15 cellular contexts compared by ENCODE assay signal in genomic region chr15:28093761-28094535, GRCh38. TPM values are rescaled to one million over a fixed set of nuclear protein-coding genes. Genes with fewer than 3 reads are reported as not detected.
DNase-seq lines count a peak whose midpoint lies in the region; ATAC-seq, FAIRE-seq and TF ChIP-seq lines count a peak whose summit lies in the region.
"Had no signal": no experiment of that assay in that cellular context is flagged by ENCODE, and none has a peak within 500 bp of the region (broad histone marks: within the 10 kb centered on the region; RNA-seq: fewer than 3 reads in every experiment).

No MANE protein-coding gene starts in this region.

- ATAC-seq in CD4-positive, alpha-beta T cell (ENCODE audit: poor library complexity), result no peak
- ATAC-seq in GM18907 (IDR thresholded peaks at IDR 0.05; ENCODE audit: unreplicated experiment), result no peak

- no peak overlapping the region for H2AFZ ChIP-seq in neural progenitor cell (replicated peaks)

- H4K20me1 ChIP-seq in neural progenitor cell (ENCODE audit: low read depth), result peaks cover 28% of the 10 kb centered on the region

- no peaks in the 10 kb centered on the region for H3K79me2 ChIP-seq in neural progenitor cell (ENCODE audit: low read depth)

- no peak for TF ChIP-seq CTCF in CD4-positive, alpha-beta T cell (IDR thresholded peaks at IDR 0.05)
- TF ChIP-seq CTCF in esophagus squamous epithelium (IDR thresholded peaks at IDR 0.05), result no peak
- no peak for TF ChIP-seq CTCF in neural progenitor cell (IDR thresholded peaks at IDR 0.05)

- POLR2A ChIA-PET in CD4-positive, alpha-beta T cell (lab: Charles Lee), result interaction anchor here (1.3 kb wide), 1 partner anchor 14 kb away, joined by 3 read pairs; no protein-coding TSS in a partner anchor

- H3K4me3 ChIP-seq in HUES48 (ENCODE audit: low read depth, low read length) (peak overlapping the region; percentile 58), esophagus squamous epithelium (peak overlapping the region; percentile 32 to 72 (median 52)), neural progenitor cell (peak overlapping the region; percentile 55)
- H3K4me3 ChIP-seq: SJCRH30 had no signal

- intact Hi-C loops in CD4-positive, alpha-beta T cell (cut with DNase I, micrococcal nuclease), result no loop called here
- intact Hi-C loops in esophagus squamous epithelium (cut with DNase I), result no loop called here

- no peak for DNase-seq in CD4-positive, alpha-beta T cell
- DNase-seq in esophagus squamous epithelium (lab: John Stamatoyannopoulos, UW), result no peak
- no peak for DNase-seq in neural progenitor cell (ENCODE audit: low spot score)
- no peak for DNase-seq in superior temporal gyrus (ENCODE audit: extremely low spot score)
- DNase-seq in HTR-8/SVneo (ENCODE audit: insufficient read length, low spot score), result no peak
- no peak for DNase-seq in RKO (ENCODE audit: low spot score)
- DNase-seq: activated CD8-positive, alpha-beta memory T cell treated with anti-CD3 and anti-CD28 coated beads, Interleukin-2, amount 50 U/mL, for 48 hours; mammary epithelial cell; NCI-H2081 treated with DMSO at 0.1 percent for 48 hours; SJCRH30 had no signal

- H3K27me3 ChIP-seq in CD4-positive, alpha-beta T cell (ENCODE audit: control insufficient read depth, insufficient read depth, low read length), result peaks cover 90% of the 10 kb centered on the region
- peaks cover 64% of the 10 kb centered on the region for H3K27me3 ChIP-seq in HUES48 (ENCODE audit: control insufficient read depth, insufficient read depth, low read length)
- H3K27me3 ChIP-seq in esophagus squamous epithelium, result peaks cover 0 to 59% (median 0%) of the 10 kb centered on the region in 4 donors
- H3K27me3 ChIP-seq in neural progenitor cell, result peaks cover 72% of the 10 kb centered on the region

- H3K36me3 ChIP-seq in HUES48 (ENCODE audit: control insufficient read depth, insufficient read depth, low read length), result no peaks in the 10 kb centered on the region
- H3K36me3 ChIP-seq in esophagus squamous epithelium, result no peaks in the 10 kb centered on the region
- H3K36me3 ChIP-seq in neural progenitor cell, result no peaks in the 10 kb centered on the region
- H3K36me3 ChIP-seq: SJCRH30 had no signal

- H3K9ac ChIP-seq in HUES48 (ENCODE audit: low read depth, low read length), result no peak overlapping the region
- H3K9ac ChIP-seq in neural progenitor cell, result no peak overlapping the region
- H3K9ac ChIP-seq: KMS-11 had no signal

- H3K4me3 Mint-ChIP-seq in CD4-positive, alpha-beta T cell, result peak overlapping the region; percentile 8
- peak overlapping the region; percentile 41 for H3K4me3 Mint-ChIP-seq in neural progenitor cell

- H3F3A ChIP-seq in neural progenitor cell (ENCODE audit: low read depth), result peaks cover 23% of the 10 kb centered on the region

- H3K4me1 Mint-ChIP-seq in CD4-positive, alpha-beta T cell (ENCODE audit: low read depth), result peaks cover 35% of the 10 kb centered on the region
- peaks cover 30% of the 10 kb centered on the region for H3K4me1 Mint-ChIP-seq in neural progenitor cell

- 41 to 61% methylated on average over 7 to 9 of the region's 19 CpGs for WGBS in esophagus squamous epithelium, 2 donors

- H3K9me3 Mint-ChIP-seq in CD4-positive, alpha-beta T cell, result peaks cover 13% of the 10 kb centered on the region
- peaks cover 20% of the 10 kb centered on the region for H3K9me3 Mint-ChIP-seq in neural progenitor cell

- H3K27me3 Mint-ChIP-seq in CD4-positive, alpha-beta T cell, result peaks cover 85% of the 10 kb centered on the region
- H3K27me3 Mint-ChIP-seq in neural progenitor cell (ENCODE audit: insufficient read depth, low read depth), result peaks cover 52% of the 10 kb centered on the region

- no peak overlapping the region for H3K27ac Mint-ChIP-seq in CD4-positive, alpha-beta T cell
- no peak overlapping the region for H3K27ac Mint-ChIP-seq in neural progenitor cell
- H3K27ac Mint-ChIP-seq: progenitor cell of endocrine pancreas had no signal

- CTCF ChIA-PET in CD4-positive, alpha-beta T cell (lab: Charles Lee), result no interaction called here

- FAIRE-seq in HTR-8/SVneo (lab: Jason Lieb, UNC), result no peak

- H3K36me3 Mint-ChIP-seq in CD4-positive, alpha-beta T cell (ENCODE audit: low read depth), result peaks cover 15% of the 10 kb centered on the region
- H3K36me3 Mint-ChIP-seq in neural progenitor cell, result peaks cover 2% of the 10 kb centered on the region

- H3K4me1 ChIP-seq in HUES48 (ENCODE audit: control insufficient read depth, insufficient read depth, low read length) (peaks cover 14% of the 10 kb centered on the region; the same call in 1 of the 2 replicates), esophagus squamous epithelium (peaks cover 31 to 58% (median 34%) of the 10 kb centered on the region in 3 donors), neural progenitor cell (peaks cover 29% of the 10 kb centered on the region)

- H3K9me3 ChIP-seq in CD4-positive, alpha-beta T cell (ENCODE audit: control insufficient read depth, low read length), result peaks cover 28% of the 10 kb centered on the region
- H3K9me3 ChIP-seq in HUES48 (ENCODE audit: control insufficient read depth, insufficient read depth, low read length), result no peaks in the 10 kb centered on the region
- peaks cover 0 to 14% (median 5%) of the 10 kb centered on the region in 3 donors for H3K9me3 ChIP-seq in esophagus squamous epithelium
- H3K9me3 ChIP-seq in neural progenitor cell (ENCODE audit: low read depth), result peaks cover 8% of the 10 kb centered on the region
- H3K9me3 ChIP-seq: SJCRH30 had no signal

- H3K27ac ChIP-seq in CD4-positive, alpha-beta T cell (ENCODE audit: low read depth, low read length), result no peak overlapping the region
- H3K27ac ChIP-seq in HUES48 (ENCODE audit: low read depth, low read length) (no peak overlapping the region), esophagus squamous epithelium (peak overlapping the region in 3 of 4 donors; percentile 82 to 92 (median 89)), neural progenitor cell (no peak overlapping the region)
- H3K27ac ChIP-seq: KMS-11, SJCRH30 had no signal

- no peak for TF ChIP-seq POLR2A in esophagus squamous epithelium (IDR thresholded peaks at IDR 0.05)

- peak overlapping the region; percentile 93 for H3K4me2 ChIP-seq in neural progenitor cell

RNA-seq across cellular contexts. Expression of gene OCA2, which starts 5.2 kb away (rescaled TPM):
- total RNA-seq in CD4-positive, alpha-beta T cell, result not detected
- total RNA-seq in esophagus squamous epithelium (1 to 10 TPM; 1.7 to 5.5 (median 4.6) TPM), neural progenitor cell (ENCODE audit: low replicate concordance) (0.65 and 1.0 TPM in 2 replicates)
- total RNA-seq: glomerular endothelial cell, SJCRH30 had no signal

Comparison
In these comparisons a context has a peak if more than half of its experiments do, and no peak if none do; other contexts are left out.
1. H3K27ac ChIP-seq: peak in esophagus squamous epithelium (3 of 4); none in CD4-positive, alpha-beta T cell (single experiment), HUES48 (single experiment) and neural progenitor cell (single experiment).
2. Peak in every context shown above with its lines, with median percentiles within 50 percentile points of each other: H3K4me3 ChIP-seq.